Comparison of ENCODE assay signal across 10 cellular contexts in the genomic region with DNA sequence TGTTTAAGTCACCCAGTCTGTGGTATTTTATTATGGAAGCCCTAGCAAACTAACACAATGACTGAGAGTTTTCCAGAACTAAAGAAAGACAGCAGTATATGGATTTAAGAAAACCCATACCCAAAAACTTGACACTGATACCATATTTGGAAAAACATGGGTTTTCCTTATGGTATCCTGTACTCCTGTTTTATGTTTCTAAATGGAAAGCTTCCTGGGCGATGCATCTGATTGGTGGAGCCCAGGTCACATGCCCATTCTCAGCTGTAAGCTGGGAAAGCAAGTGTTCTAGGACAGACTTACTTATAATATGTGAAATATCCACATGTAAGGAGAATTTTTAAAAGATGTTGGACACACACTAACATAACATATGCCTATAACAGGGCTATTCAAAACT. TPM values are rescaled to one million over a fixed set of nuclear protein-coding genes. Genes with fewer than 3 reads are reported as not detected.
A peak's percentile ranks its signal among the peaks of the same experiment; 100 is the strongest.
DNase-seq lines count a peak whose midpoint lies in the region; ATAC-seq and TF ChIP-seq lines count a peak whose summit lies in the region.
"Had no signal": no experiment of that assay in that cellular context is flagged by ENCODE, and none has a peak within 500 bp of the region (broad histone marks: within the 10 kb centered on the region; RNA-seq: fewer than 3 reads in every experiment).

No MANE protein-coding gene starts in this region.

- no peaks in the 10 kb centered on the region for H3K27me3 ChIP-seq in BE2C
- H3K27me3 ChIP-seq in iPS-18a (ENCODE audit: control insufficient read depth, insufficient read depth, low read length), result peaks cover under 1% of the 10 kb centered on the region
- H3K27me3 ChIP-seq: sigmoid colon had no signal

- H3K36me3 ChIP-seq in BE2C, result no peaks in the 10 kb centered on the region
- no peaks in the 10 kb centered on the region for H3K36me3 ChIP-seq in iPS-18a (ENCODE audit: control insufficient read depth, low read depth, low read length)
- H3K36me3 ChIP-seq: sigmoid colon had no signal

- in situ Hi-C loops in SK-MEL-5 (cut with HindIII; ENCODE audit: low pct_unique_long_range_greater_than_20kb, low sequenced_read_pairs), result no loop called here

- DNase-seq in BE2C (peak; percentile 49), HCEC 1CT (peak; percentile 20), SK-MEL-5 (ENCODE audit: low read depth, low spot score) (peak; percentile 68), NCI-H2196 treated with DMSO at 0.1 percent for 48 hours (lab: John Stamatoyannopoulos, UW; ENCODE audit: unreplicated experiment) (no peak), ecto neural progenitor cell (ENCODE audit: low spot score) (no peak)
- DNase-seq: sigmoid colon had no signal

- no peaks in the 10 kb centered on the region for H3K9me3 ChIP-seq in BE2C
- H3K9me3 ChIP-seq in iPS-18a (ENCODE audit: control insufficient read depth, low read depth, low read length), result no peaks in the 10 kb centered on the region
- H3K9me3 ChIP-seq: sigmoid colon had no signal

- H3K4me1 ChIP-seq in BE2C (no peaks in the 10 kb centered on the region), iPS-18a (ENCODE audit: control insufficient read depth, low read depth, low read length) (peaks cover 13% of the 10 kb centered on the region)

- ATAC-seq in HG03280 (IDR thresholded peaks at IDR 0.05; ENCODE audit: unreplicated experiment), result no peak
- no peak for ATAC-seq in HG02884 (IDR thresholded peaks at IDR 0.05; ENCODE audit: unreplicated experiment)

- no peak for TF ChIP-seq CTCF in BE2C (IDR thresholded peaks at IDR 0.05; ENCODE audit: low read depth, low read length)

- peak overlapping the region; percentile 94 for H3K4me3 ChIP-seq in BE2C (ENCODE audit: low read depth, low read length)
- H3K4me3 ChIP-seq in iPS-18a (ENCODE audit: low read length), result peak overlapping the region; percentile 95
- H3K4me3 ChIP-seq: sigmoid colon had no signal

- no peak overlapping the region for H3K27ac ChIP-seq in iPS-18a (ENCODE audit: low read length)

- no peak overlapping the region for H3K9ac ChIP-seq in iPS-18a (ENCODE audit: low read length)

RNA-seq across cellular contexts. Expression of gene RNASE4, which starts 4.5 kb away (rescaled TPM):
- not detected for polyA plus RNA-seq in BE2C (2012; ENCODE audit: insufficient read depth, insufficient read length, low read depth)
- 0.82 and 2.7 TPM in 2 replicates for total RNA-seq in SK-MEL-5 (2014; rRNA removed; shearing (Covaris generic))
- 2.9 and 6.4 TPM in 2 replicates for polyA plus RNA-seq in SK-MEL-5 (2015; cell fraction: cytosol; rRNA removed)
- polyA plus RNA-seq in SK-MEL-5 (2015; cell fraction: nucleus; rRNA removed), result 0.95 TPM in 1 of 2 replicates, not detected in the other

RNA-seq across cellular contexts. Expression of gene ANG, which starts 8.7 kb away (rescaled TPM):
- 0.62 TPM for polyA plus RNA-seq in BE2C (2012; ENCODE audit: insufficient read depth, insufficient read length, low read depth)
- 5.2 TPM in 2 replicates for total RNA-seq in SK-MEL-5 (2014; rRNA removed; shearing (Covaris generic))
- polyA plus RNA-seq in SK-MEL-5 (2015; cell fraction: cytosol; rRNA removed), result 2.7 and 2.8 TPM in 2 replicates
- polyA plus RNA-seq in SK-MEL-5 (2015; cell fraction: nucleus; rRNA removed), result 0.48 TPM in 1 of 2 replicates, not detected in the other

RNA-seq across cellular contexts. Expression of gene OR6S1, which starts 38.4 kb away (rescaled TPM):
- not detected for polyA plus RNA-seq in BE2C (2012; ENCODE audit: insufficient read depth, insufficient read length, low read depth)
- not detected in 2 replicates for total RNA-seq in SK-MEL-5 (2014; rRNA removed; shearing (Covaris generic))
- polyA plus RNA-seq in SK-MEL-5 (2015; cell fraction: cytosol; rRNA removed), result not detected in 2 replicates
- polyA plus RNA-seq in SK-MEL-5 (2015; cell fraction: nucleus; rRNA removed), result not detected in 2 replicates
- total RNA-seq: sigmoid colon had no signal
- polyA plus RNA-seq: sigmoid colon, thymus had no signal

Comparison
In these comparisons a context has a peak if more than half of its experiments do, and no peak if none do; other contexts are left out.
1. DNase-seq: peak in BE2C (single experiment), HCEC 1CT (single experiment) and SK-MEL-5 (single experiment); none in NCI-H2196 treated with DMSO at 0.1 percent for 48 hours (single experiment) and ecto neural progenitor cell (single experiment).